ENCODE assay signal across 15 cellular contexts in genomic region chrX:74449937-74450330, GRCh38. TPM values are rescaled to one million over a fixed set of nuclear protein-coding genes. Genes with fewer than 3 reads are reported as not detected.
DNase-seq lines count a peak whose midpoint lies in the region; ATAC-seq, FAIRE-seq and TF ChIP-seq lines count a peak whose summit lies in the region.
"Had no signal": no experiment of that assay in that cellular context is flagged by ENCODE, and none has a peak within 500 bp of the region (broad histone marks: within the 10 kb centered on the region; RNA-seq: fewer than 3 reads in every experiment).

No MANE protein-coding gene starts in this region.

- no peak for TF ChIP-seq POLR2A in GM12891 (IDR thresholded peaks at IDR 0.05; ENCODE audit: low read depth, low read length)

- H3K27me3 Mint-ChIP-seq in naive thymus-derived CD4-positive, alpha-beta T cell, result no peaks in the 10 kb centered on the region
- no peaks in the 10 kb centered on the region for H3K27me3 Mint-ChIP-seq in osteocyte (ENCODE audit: unreplicated experiment)
- H3K27me3 Mint-ChIP-seq: activated naive CD8-positive, alpha-beta T cell treated with anti-CD3 and anti-CD28 coated beads, Interleukin-2, amount 10 ng/mL, durations not matched to agents 7 days and 5 days; dendritic cell treated with granulocyte-macrophage colony-stimulating factor and Interleukin-4, amounts not matched to agents 40 ng/mL and 50 ng/mL, for 4 days had no signal

- FAIRE-seq in GM12891 (lab: Jason Lieb, UNC), result no peak

- H3K4me1 ChIP-seq in ACC112 (ENCODE audit: control insufficient read depth, insufficient read depth, low read length, unreplicated experiment), result peaks cover 28% of the 10 kb centered on the region
- peaks cover 0 to 7% of the 10 kb centered on the region in 2 donors for H3K4me1 ChIP-seq in naive thymus-derived CD4-positive, alpha-beta T cell (ENCODE audit: control insufficient read depth in 2 of 2, insufficient read depth in 2 of 2, low read length in 2 of 2)
- H3K4me1 ChIP-seq: gastroesophageal sphincter, upper lobe of left lung had no signal

- no peak for ATAC-seq in naive thymus-derived CD4-positive, alpha-beta T cell
- ATAC-seq in HG02798 (IDR thresholded peaks at IDR 0.05; ENCODE audit: poor library complexity, unreplicated experiment), result no peak
- ATAC-seq: gastroesophageal sphincter, GM23338 had no signal

- intact Hi-C loops in naive thymus-derived CD4-positive, alpha-beta T cell (cut with micrococcal nuclease), result no loop called here

- CTCF ChIA-PET in naive thymus-derived CD4-positive, alpha-beta T cell (lab: Charles Lee), result interaction anchor here (0.8 kb wide), 1 partner anchor 105 kb away, joined by 4 read pairs; no protein-coding TSS in a partner anchor

- H3K9me3 ChIP-seq in naive thymus-derived CD4-positive, alpha-beta T cell (ENCODE audit: control insufficient read depth in 2 of 3, low read length in 3 of 3), result no peaks in the 10 kb centered on the region
- H3K9me3 ChIP-seq: BLaER1 treated with 17β-estradiol and CSF1 and Interleukin-3, amounts not matched to agents 10 nM and 100 nM; gastroesophageal sphincter; upper lobe of left lung had no signal

- no peak overlapping the region for H3K27ac Mint-ChIP-seq in naive thymus-derived CD4-positive, alpha-beta T cell
- no peak overlapping the region for H3K27ac Mint-ChIP-seq in osteocyte (ENCODE audit: unreplicated experiment)
- H3K27ac Mint-ChIP-seq: activated naive CD8-positive, alpha-beta T cell treated with anti-CD3 and anti-CD28 coated beads, Interleukin-2, amount 10 ng/mL, durations not matched to agents 7 days and 5 days; dendritic cell treated with granulocyte-macrophage colony-stimulating factor and Interleukin-4, amounts not matched to agents 40 ng/mL and 50 ng/mL, for 4 days; GM23338 had no signal

- peaks cover 0 to 3% (median 0%) of the 10 kb centered on the region in 11 donors for H3K9me3 Mint-ChIP-seq in naive thymus-derived CD4-positive, alpha-beta T cell
- H3K9me3 Mint-ChIP-seq in osteocyte (ENCODE audit: unreplicated experiment), result peaks cover 5% of the 10 kb centered on the region
- H3K9me3 Mint-ChIP-seq: activated naive CD8-positive, alpha-beta T cell treated with anti-CD3 and anti-CD28 coated beads, Interleukin-2, amount 10 ng/mL, durations not matched to agents 7 days and 5 days; dendritic cell treated with granulocyte-macrophage colony-stimulating factor and Interleukin-4, amounts not matched to agents 40 ng/mL and 50 ng/mL, for 4 days; GM23338 had no signal

- POLR2A ChIA-PET in naive thymus-derived CD4-positive, alpha-beta T cell (lab: Charles Lee), result no interaction called here

- peaks cover 0 to 9% (median 7%) of the 10 kb centered on the region in 7 donors for H3K4me1 Mint-ChIP-seq in naive thymus-derived CD4-positive, alpha-beta T cell
- H3K4me1 Mint-ChIP-seq in osteocyte (ENCODE audit: unreplicated experiment), result peaks cover 15% of the 10 kb centered on the region
- H3K4me1 Mint-ChIP-seq: activated naive CD8-positive, alpha-beta T cell treated with anti-CD3 and anti-CD28 coated beads, Interleukin-2, amount 10 ng/mL, durations not matched to agents 7 days and 5 days had no signal

- H3K4me3 Mint-ChIP-seq in naive thymus-derived CD4-positive, alpha-beta T cell, result peak overlapping the region in 1 of 10 donors; percentile 0
- no peak overlapping the region for H3K4me3 Mint-ChIP-seq in osteocyte (ENCODE audit: unreplicated experiment)
- H3K4me3 Mint-ChIP-seq: activated naive CD8-positive, alpha-beta T cell treated with anti-CD3 and anti-CD28 coated beads, Interleukin-2, amount 10 ng/mL, durations not matched to agents 7 days and 5 days; dendritic cell treated with granulocyte-macrophage colony-stimulating factor and Interleukin-4, amounts not matched to agents 40 ng/mL and 50 ng/mL, for 4 days; GM23338 had no signal

- no peaks in the 10 kb centered on the region for H3K27me3 ChIP-seq in ACC112 (ENCODE audit: insufficient read depth, low read length)
- H3K27me3 ChIP-seq in naive thymus-derived CD4-positive, alpha-beta T cell (ENCODE audit: control insufficient read depth in 2 of 2, insufficient read depth in 2 of 2, low read length in 2 of 2), result no peaks in the 10 kb centered on the region
- H3K27me3 ChIP-seq: gastroesophageal sphincter, upper lobe of left lung had no signal

- H3K36me3 ChIP-seq in ACC112 (ENCODE audit: insufficient read depth, low read length), result no peaks in the 10 kb centered on the region
- H3K36me3 ChIP-seq in naive thymus-derived CD4-positive, alpha-beta T cell (ENCODE audit: control insufficient read depth in 2 of 3, insufficient read depth in 3 of 3, low read length in 3 of 3), result no peaks in the 10 kb centered on the region
- H3K36me3 ChIP-seq: BLaER1 treated with 17β-estradiol and CSF1 and Interleukin-3, amounts not matched to agents 10 nM and 100 nM; gastroesophageal sphincter; upper lobe of left lung had no signal

- peak overlapping the region; percentile 91 for H3K27ac ChIP-seq in ACC112 (ENCODE audit: low read depth, low read length)
- no peak overlapping the region for H3K27ac ChIP-seq in naive thymus-derived CD4-positive, alpha-beta T cell (ENCODE audit: low read depth, low read length)
- H3K27ac ChIP-seq: gastroesophageal sphincter, upper lobe of left lung had no signal

- H2AFZ ChIP-seq in ACC112 (ENCODE audit: low read length, unreplicated experiment), result no peak overlapping the region
- H2AFZ ChIP-seq: GM23338 had no signal

- no peaks in the 10 kb centered on the region for H3K79me2 ChIP-seq in ACC112 (ENCODE audit: control insufficient read depth, insufficient read depth, low read length, unreplicated experiment)

- DNase-seq in HCEC 1CT, result peak; percentile 67
- peak; percentile 76 for DNase-seq in T1000 (lab: John Stamatoyannopoulos, UW)
- DNase-seq in fibroblast of the aortic adventitia (ENCODE audit: low read depth), result peak; percentile 45
- DNase-seq in naive thymus-derived CD4-positive, alpha-beta T cell, result no peak
- no peak for DNase-seq in osteocyte (ENCODE audit: extremely low spot score, unreplicated experiment)
- DNase-seq in GM12891 (ENCODE audit: insufficient read length, low spot score), result no peak
- DNase-seq: activated naive CD8-positive, alpha-beta T cell treated with anti-CD3 and anti-CD28 coated beads, Interleukin-2, amount 10 ng/mL, durations not matched to agents 7 days and 5 days; islet precursor cell; upper lobe of left lung had no signal

- TF ChIP-seq CTCF in fibroblast of the aortic adventitia (IDR thresholded peaks at IDR 0.05; ENCODE audit: insufficient read depth, low read length), result no peak
- TF ChIP-seq CTCF in osteocyte (IDR thresholded peaks at IDR 0.05), result no peak

- H3K36me3 Mint-ChIP-seq in naive thymus-derived CD4-positive, alpha-beta T cell, result no peaks in the 10 kb centered on the region
- H3K36me3 Mint-ChIP-seq in osteocyte (ENCODE audit: unreplicated experiment), result no peaks in the 10 kb centered on the region
- H3K36me3 Mint-ChIP-seq: activated naive CD8-positive, alpha-beta T cell treated with anti-CD3 and anti-CD28 coated beads, Interleukin-2, amount 10 ng/mL, durations not matched to agents 7 days and 5 days had no signal

- H3K4me3 ChIP-seq in ACC112 (ENCODE audit: low read depth, low read length) (no peak overlapping the region), fibroblast of the aortic adventitia (ENCODE audit: low read depth, low read length) (no peak overlapping the region)
- no peak overlapping the region for H3K4me3 ChIP-seq in naive thymus-derived CD4-positive, alpha-beta T cell (ENCODE audit: low read length)
- H3K4me3 ChIP-seq: BLaER1 treated with 17β-estradiol and CSF1 and Interleukin-3, amounts not matched to agents 10 nM and 100 nM; gastroesophageal sphincter; GM23338; upper lobe of left lung had no signal

TF ChIP-seq in GM12891, 5 proteins besides CTCF, POLR2A, EP300 and RAD21:
- TF ChIP-seq SPI1 (IDR thresholded peaks at IDR 0.05; ENCODE audit: low read depth, low read length), result no peak
- TF ChIP-seq PAX5 (IDR thresholded peaks at IDR 0.05; ENCODE audit: insufficient read depth, low read length, severe bottlenecking), result no peak
- TF ChIP-seq POLR2AphosphoS5 (IDR thresholded peaks at IDR 0.05; ENCODE audit: low read depth, low read length), result no peak
- no peak for TF ChIP-seq TAF1 (IDR thresholded peaks at IDR 0.05; ENCODE audit: low read depth, low read length)
- TF ChIP-seq POU2F2 (IDR thresholded peaks at IDR 0.05; ENCODE audit: low read depth, low read length), result no peak

RNA-seq across cellular contexts. Expression of gene SLC16A2, which starts 28.6 kb away (rescaled TPM):
- total RNA-seq in fibroblast of the aortic adventitia (ENCODE audit: low replicate concordance) (5.9 and 28.5 TPM in 2 replicates), osteocyte (21.3 and 22.9 TPM in 2 replicates)
- under 1 TPM in 3 of 5 experiments, not detected in 2; 0.27 to 0.38 (median 0.38) TPM for total RNA-seq in naive thymus-derived CD4-positive, alpha-beta T cell
- under 1 TPM; 0.24 to 0.38 TPM for polyA plus RNA-seq in naive thymus-derived CD4-positive, alpha-beta T cell
- not detected for polyA plus RNA-seq in GM12891 (2012; ENCODE audit: low read depth, missing spikeins)

Comparison
In these comparisons a context has a peak if more than half of its experiments do, and no peak if none do; other contexts are left out.
1. DNase-seq: peak in HCEC 1CT (single experiment), T1000 (single experiment) and fibroblast of the aortic adventitia (single experiment); none in naive thymus-derived CD4-positive, alpha-beta T cell (0 of 9), osteocyte (single experiment) and GM12891 (single experiment).